In the genomic region with DNA sequence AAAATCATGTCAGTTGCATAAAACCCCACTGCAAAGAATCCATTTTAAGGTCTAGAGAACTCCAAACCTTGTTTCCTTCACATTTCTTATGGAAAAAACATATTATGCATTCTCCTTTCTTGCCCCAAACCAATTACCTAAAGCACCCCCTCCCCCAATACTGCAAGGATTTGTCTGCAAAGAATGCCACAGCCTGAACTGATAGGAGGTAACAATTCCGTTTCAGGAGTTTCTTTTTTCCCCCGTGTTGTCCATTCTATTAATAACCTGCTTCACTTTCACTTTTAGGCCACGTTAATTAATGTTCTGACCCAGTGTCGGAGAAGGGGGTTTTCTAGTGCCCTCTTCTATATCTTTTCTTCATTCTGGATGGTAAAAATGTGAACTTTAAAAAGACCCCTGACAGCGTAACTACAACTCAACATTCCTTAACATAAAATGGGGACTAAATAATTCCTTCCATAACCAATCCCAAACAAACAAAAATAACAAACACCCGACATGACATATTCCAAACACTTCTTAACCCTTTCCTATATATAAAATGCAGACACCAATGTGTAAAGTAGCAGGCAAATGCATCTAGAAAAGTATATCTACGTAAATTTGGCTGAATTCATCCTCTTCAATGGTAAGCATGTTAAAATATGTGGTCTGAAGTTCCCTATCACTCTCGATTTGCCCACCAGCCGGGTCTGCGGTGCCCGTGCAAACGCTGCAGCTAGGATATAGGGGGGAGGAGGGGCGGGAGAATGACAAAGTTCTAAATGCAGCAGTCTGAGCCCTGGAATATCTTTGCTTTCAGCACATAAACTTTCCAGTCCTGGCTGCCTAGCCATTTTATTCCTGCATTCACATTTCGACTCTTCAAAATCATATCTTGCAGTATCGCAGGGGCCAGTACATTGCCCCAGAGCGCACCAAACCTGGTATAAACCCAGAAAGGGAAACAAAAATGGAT, we compare ENCODE assay signal across 8 cellular contexts. TPM values are rescaled to one million over a fixed set of nuclear protein-coding genes. Genes with fewer than 3 reads are reported as not detected.
DNase-seq lines count a peak whose midpoint lies in the region; ATAC-seq and TF ChIP-seq lines count a peak whose summit lies in the region.

No MANE protein-coding gene starts in this region.

- TF ChIP-seq EP300 in ovary (IDR thresholded peaks at IDR 0.05), result no peak

- 8 to 10% (median 9%) methylated on average over 16 of the region's 16 CpGs for WGBS in ovary, 3 donors

- DNase-seq in DMS114 treated with DMSO at 0.1 percent for 48 hours (lab: John Stamatoyannopoulos, UW; ENCODE audit: unreplicated experiment) (peak; percentile 69), LHCN-M2 (ENCODE audit: low read depth) (peak; percentile 10), coronary artery (ENCODE audit: low spot score) (no peak), ovary (no peak), OCI-M2 (lab: John Stamatoyannopoulos, UW; ENCODE audit: unreplicated experiment) (no peak), DMS153 (lab: John Stamatoyannopoulos, UW) (no peak), NCI-H774 (lab: John Stamatoyannopoulos, UW) (no peak)

- peaks cover 6% of the 10 kb centered on the region for H3K4me1 ChIP-seq in ovary (ENCODE audit: insufficient read depth)

- TF ChIP-seq CTCF in coronary artery (IDR thresholded peaks at IDR 0.05) (no peak), ovary (IDR thresholded peaks at IDR 0.05) (no peak)

- peaks cover 0 to 3% of the 10 kb centered on the region in 2 donors for H3K9me3 ChIP-seq in ovary

- H3K4me3 ChIP-seq in coronary artery (peak overlapping the region; percentile 69), ovary (peak overlapping the region; percentile 10)

- no peaks in the 10 kb centered on the region for H3K36me3 ChIP-seq in ovary

- intact Hi-C loops in ovary (cut with DNase I), result no loop called here

- no peak for TF ChIP-seq POLR2A in ovary (IDR thresholded peaks at IDR 0.05)

- H3K27ac ChIP-seq in coronary artery (no peak overlapping the region), ovary (no peak overlapping the region)

- no peak for ATAC-seq in HG02588 (IDR thresholded peaks at IDR 0.05; ENCODE audit: unreplicated experiment)

- H3K27me3 ChIP-seq in ovary, result no peaks in the 10 kb centered on the region

RNA-seq across cellular contexts. Expression of a gene that starts 1.0 kb away (rescaled TPM):
- total RNA-seq in LHCN-M2 (2014; rRNA removed), result 40.7 and 41.2 TPM in 2 replicates
- polyA plus RNA-seq in LHCN-M2 (2012), result 46.7 TPM
- 1 to 10 TPM; 1.8 to 9.6 (median 4.0) TPM for total RNA-seq in ovary
- 10 to 100 TPM in 1 of 2 donors, 1 to 10 TPM in 1; 9.4 to 31.9 TPM for polyA plus RNA-seq in ovary

Comparison
In these comparisons a context has a peak if more than half of its experiments do, and no peak if none do; other contexts are left out.
1. DNase-seq: peak in DMS114 treated with DMSO at 0.1 percent for 48 hours (single experiment) and LHCN-M2 (single experiment); none in coronary artery (single experiment), ovary (0 of 5), OCI-M2 (single experiment), DMS153 (single experiment) and NCI-H774 (single experiment).